ENCODE assay signal across 1 cellular context in genomic region chr1:2289607-2290006, GRCh38.
TF ChIP-seq lines count a peak whose summit lies in the region.

No MANE protein-coding gene starts in this region.

TF ChIP-seq in SK-N-SH treated with all-trans-retinoic acid at 6 μM for 48 hours, 23 proteins besides CTCF, POLR2A, EP300 and RAD21 (continued from another document):
- TF ChIP-seq PATZ1 (CRISPR knock-in tag; IDR thresholded peaks at IDR 0.05; ENCODE audit: borderline replicate concordance) (no peak), POU6F1 (CRISPR knock-in tag; IDR thresholded peaks at IDR 0.05; ENCODE audit: borderline replicate concordance, low read depth) (no peak)
